Comparison of ENCODE assay signal across 8 cellular contexts in genomic region chr17:2337152-2337810, GRCh38. TPM values are rescaled to one million over a fixed set of nuclear protein-coding genes. Genes with fewer than 3 reads are reported as not detected.
DNase-seq lines count a peak whose midpoint lies in the region; ATAC-seq lines count a peak whose summit lies in the region.

TSS of gene SGSM2 (plus strand) at chr17:2337501. CDS start at chr17:2337689, 188 bp downstream.

- peak within 1 kb of the TSS; percentile 92 for H3K27ac Mint-ChIP-seq in T-helper 2 cell treated with Interferon-gamma antibody and Interleukin-4, amounts not matched to agents 5 μg/mL and 100 μg/mL, for 36 hours

- H4K20me1 ChIP-seq in Karpas-422 (ENCODE audit: insufficient read depth, low read depth, low read length), result no peaks in the 10 kb centered on the region

- no peaks in the 10 kb centered on the region for H3K27me3 ChIP-seq in Karpas-422 (ENCODE audit: low read length)
- H3K27me3 ChIP-seq in right cardiac atrium (ENCODE audit: control insufficient read depth, insufficient read depth), result no peaks in the 10 kb centered on the region
- H3K27me3 ChIP-seq in rectal smooth muscle tissue (ENCODE audit: control insufficient read depth, insufficient read depth, low read length), result no peaks in the 10 kb centered on the region

- H3K9me3 ChIP-seq in Karpas-422 (ENCODE audit: low read length) (no peaks in the 10 kb centered on the region), right cardiac atrium (ENCODE audit: control insufficient read depth, low read length) (no peaks in the 10 kb centered on the region)

- no peaks in the 10 kb centered on the region for H3K27me3 Mint-ChIP-seq in T-helper 2 cell treated with Interferon-gamma antibody and Interleukin-4, amounts not matched to agents 5 μg/mL and 100 μg/mL, for 36 hours (ENCODE audit: low read depth)

- peak within 1 kb of the TSS; percentile 71; the same call in 1 of the 2 replicates for H2AFZ ChIP-seq in Karpas-422 (ENCODE audit: low read length)

- peaks cover 7% of the 10 kb centered on the region for H3K36me3 Mint-ChIP-seq in T-helper 2 cell treated with Interferon-gamma antibody and Interleukin-4, amounts not matched to agents 5 μg/mL and 100 μg/mL, for 36 hours (ENCODE audit: low read depth)

- H3K27ac ChIP-seq in Karpas-422 (ENCODE audit: low read length) (peak within 1 kb of the TSS; percentile 69), right cardiac atrium (ENCODE audit: low read length) (peak within 1 kb of the TSS; percentile 74), rectal smooth muscle tissue (ENCODE audit: low read depth, low read length) (peak within 1 kb of the TSS; percentile 87)

- H3K9me2 ChIP-seq in Karpas-422 (replicated peaks; ENCODE audit: insufficient read depth, low read length), result no peaks in the 10 kb centered on the region

- peak within 1 kb of the TSS; percentile 86 for H3K4me2 ChIP-seq in Karpas-422 (ENCODE audit: low read depth, low read length, poor library complexity, severe bottlenecking)

- H3K9me3 Mint-ChIP-seq in T-helper 2 cell treated with Interferon-gamma antibody and Interleukin-4, amounts not matched to agents 5 μg/mL and 100 μg/mL, for 36 hours, result no peaks in the 10 kb centered on the region

- peak within 1 kb of the TSS; percentile 96 for H3K4me3 Mint-ChIP-seq in T-helper 2 cell treated with Interferon-gamma antibody and Interleukin-4, amounts not matched to agents 5 μg/mL and 100 μg/mL, for 36 hours

- H3K4me3 ChIP-seq in Karpas-422 (ENCODE audit: low read length) (peak within 1 kb of the TSS; percentile 91), right cardiac atrium (ENCODE audit: low read length) (peak within 1 kb of the TSS; percentile 92), rectal smooth muscle tissue (ENCODE audit: low read length) (peak within 1 kb of the TSS; percentile 84)

- intact Hi-C loops in right cardiac atrium (cut with DNase I), result no loop called here

- H3K36me3 ChIP-seq in Karpas-422 (ENCODE audit: insufficient read depth, low read length) (peaks cover 32% of the 10 kb centered on the region), rectal smooth muscle tissue (ENCODE audit: control insufficient read depth, insufficient read depth, low read length) (peaks cover 16% of the 10 kb centered on the region)

- H3K9ac ChIP-seq in Karpas-422 (ENCODE audit: low read length) (peak within 1 kb of the TSS; percentile 94), rectal smooth muscle tissue (ENCODE audit: low read length) (peak within 1 kb of the TSS; percentile 72)

- H3K4me1 ChIP-seq in Karpas-422 (ENCODE audit: low read length), result peaks cover 26% of the 10 kb centered on the region
- peaks cover 2% of the 10 kb centered on the region for H3K4me1 ChIP-seq in right cardiac atrium (ENCODE audit: control insufficient read depth, insufficient read depth, low read length)
- peaks cover 8% of the 10 kb centered on the region for H3K4me1 ChIP-seq in rectal smooth muscle tissue (ENCODE audit: control insufficient read depth, insufficient read depth, low read length)

- DNase-seq in NCI-H2029 treated with DMSO at 0.1 percent for 48 hours (lab: John Stamatoyannopoulos, UW), result peak; percentile 0
- no peak for DNase-seq in NCI-H2029 (lab: John Stamatoyannopoulos, UW)
- DNase-seq in Karpas-422, result peak; percentile 91
- DNase-seq in T-helper 2 cell treated with Interferon-gamma antibody and Interleukin-4, amounts not matched to agents 5 μg/mL and 100 μg/mL, for 36 hours (ENCODE audit: low spot score), result peak; percentile 62
- peak in 49 of 58 donors; percentile 13 to 79 (median 47) for DNase-seq in anterior cingulate cortex (lab: John Stamatoyannopoulos, UW)
- peak; percentile 74 to 90 (median 90) for DNase-seq in right cardiac atrium
- DNase-seq in superior temporal gyrus (ENCODE audit: extremely low spot score), result no peak

- under 1% methylated on average over 85 of the region's 85 CpGs for WGBS in right cardiac atrium

- peak; percentile 77 to 79 for ATAC-seq in right cardiac atrium

- H3K4me1 Mint-ChIP-seq in T-helper 2 cell treated with Interferon-gamma antibody and Interleukin-4, amounts not matched to agents 5 μg/mL and 100 μg/mL, for 36 hours (ENCODE audit: low read depth), result peaks cover 20% of the 10 kb centered on the region

- peaks cover 78% of the 10 kb centered on the region for H3K79me2 ChIP-seq in Karpas-422 (ENCODE audit: low read length)

RNA-seq across cellular contexts. Expression of gene SGSM2, which starts in this region (rescaled TPM):
- 64.0 and 71.9 TPM in 2 replicates for total RNA-seq in Karpas-422 (2014; rRNA removed; shearing (Covaris generic); ENCODE audit: low replicate concordance)
- total RNA-seq in right cardiac atrium, result 10 to 100 TPM; 31.1 to 38.6 (median 37.3) TPM
- polyA plus RNA-seq in right cardiac atrium, result 37.3 TPM

Comparison
In these comparisons a context has a peak if more than half of its experiments do, and no peak if none do; other contexts are left out.
1. DNase-seq: peak in NCI-H2029 treated with DMSO at 0.1 percent for 48 hours (single experiment), Karpas-422 (single experiment), T-helper 2 cell treated with Interferon-gamma antibody and Interleukin-4, amounts not matched to agents 5 μg/mL and 100 μg/mL, for 36 hours (single experiment), anterior cingulate cortex (49 of 58) and right cardiac atrium (3 of 3); none in NCI-H2029 (single experiment) and superior temporal gyrus (single experiment).
2. Peak in every context shown above with its lines, with median percentiles within 50 percentile points of each other: H3K27ac ChIP-seq and H3K4me3 ChIP-seq.